In genomic region chr2:70993689-70993986, GRCh38 we compare ENCODE assay signal across 1 cellular context.
TF ChIP-seq lines count a peak whose summit lies in the region.

No MANE protein-coding gene starts in this region.

TF ChIP-seq in GM12878, 131 proteins besides CTCF, POLR2A, EP300 and RAD21:
- TF ChIP-seq DPF2 (IDR thresholded peaks at IDR 0.05) (no peak), ZSCAN29 (IDR thresholded peaks at IDR 0.05) (no peak), SMAD1 (IDR thresholded peaks at IDR 0.05; ENCODE audit: low read depth, partially characterized antibody) (no peak), E4F1 (IDR thresholded peaks at IDR 0.05; ENCODE audit: borderline replicate concordance, partially characterized antibody) (no peak), CBFB (IDR thresholded peaks at IDR 0.05; ENCODE audit: low read depth) (no peak), HSF1 (IDR thresholded peaks at IDR 0.05; ENCODE audit: low read depth, low read length) (no peak), ATF3 (IDR thresholded peaks at IDR 0.05; ENCODE audit: borderline replicate concordance, extremely low read depth, low read depth, low read length) (no peak), EGR1 (IDR thresholded peaks at IDR 0.05; ENCODE audit: borderline replicate concordance in 1 of 2, low read depth in 2 of 2, low read length in 2 of 2) (no peak), TCF7 (IDR thresholded peaks at IDR 0.05; ENCODE audit: borderline replicate concordance) (no peak), ATF7 (IDR thresholded peaks at IDR 0.05; ENCODE audit: low read depth) (no peak)
TF ChIP-seq in GM12878: peak in this region for 0.
